In the genomic region with DNA sequence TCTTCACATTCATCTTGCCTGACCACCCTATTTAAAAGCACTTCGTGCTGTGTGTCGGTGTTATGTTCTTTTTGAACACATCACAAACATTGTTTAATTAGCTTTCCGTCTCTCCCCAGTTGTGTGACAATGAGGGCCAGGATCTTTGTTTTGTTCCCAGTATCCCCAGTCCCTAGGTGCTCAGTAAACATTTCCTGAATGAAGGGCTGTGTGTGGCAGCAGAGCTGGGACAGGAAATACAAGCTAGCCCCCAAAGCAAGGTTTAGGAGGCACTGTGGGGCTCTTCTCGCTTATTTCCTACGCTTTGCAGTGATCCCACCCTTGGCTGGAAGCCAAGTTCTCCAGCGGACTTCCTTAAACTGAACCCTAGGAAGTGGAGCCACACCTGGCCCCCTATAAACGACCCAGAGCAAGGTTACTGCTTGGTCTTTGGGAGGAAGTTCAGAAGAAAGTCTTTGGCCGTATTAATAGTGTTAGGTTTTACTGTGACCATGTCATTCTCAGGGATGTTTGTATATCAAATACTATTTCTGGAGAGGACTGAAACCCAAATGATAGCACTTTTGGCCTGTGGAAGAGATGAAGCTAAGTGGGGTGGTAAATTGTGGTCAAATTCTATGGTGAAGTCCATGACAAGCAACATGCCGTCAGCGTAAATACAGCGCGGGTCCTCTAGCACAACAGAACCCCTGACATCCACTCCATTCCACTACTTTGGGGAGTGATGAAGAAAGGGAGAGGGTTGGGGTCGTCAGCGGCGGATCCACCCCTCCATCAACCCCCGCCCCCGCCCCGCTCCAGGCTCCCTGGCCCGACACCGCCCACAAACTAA, we compare ENCODE assay signal across 8 cellular contexts. TPM values are rescaled to one million over a fixed set of nuclear protein-coding genes. Genes with fewer than 3 reads are reported as not detected.
DNase-seq lines count a peak whose midpoint lies in the region; ATAC-seq and TF ChIP-seq lines count a peak whose summit lies in the region.

No MANE protein-coding gene starts in this region.

- H3K27me3 Mint-ChIP-seq in activated T-cell treated with anti-CD3 and anti-CD28 coated beads, Interleukin-2, amount 50 U/mL, for 4 hours (ENCODE audit: low read depth), result no peaks in the 10 kb centered on the region
- H3K27me3 Mint-ChIP-seq in activated T-helper 17 cell treated with anti-CD3 and anti-CD28 coated beads, Interleukin-2, amount 50 U/mL, for 72 hours, result no peaks in the 10 kb centered on the region

- H3K9me3 ChIP-seq in thoracic aorta, result no peaks in the 10 kb centered on the region

- H3K27me3 ChIP-seq in layer of hippocampus (ENCODE audit: control insufficient read depth, insufficient read depth, low read length) (no peaks in the 10 kb centered on the region), thoracic aorta (replicated peaks; ENCODE audit: insufficient read depth) (no peaks in the 10 kb centered on the region)

- peaks cover 27% of the 10 kb centered on the region for H3K4me1 Mint-ChIP-seq in activated T-cell treated with anti-CD3 and anti-CD28 coated beads, Interleukin-2, amount 50 U/mL, for 4 hours (ENCODE audit: low read depth)
- peaks cover 7% of the 10 kb centered on the region for H3K4me1 Mint-ChIP-seq in activated T-helper 17 cell treated with anti-CD3 and anti-CD28 coated beads, Interleukin-2, amount 50 U/mL, for 72 hours

- peaks cover 17 to 30% of the 10 kb centered on the region in 2 donors for H3K4me1 ChIP-seq in thoracic aorta (ENCODE audit: control insufficient read depth in 1 of 2, low read depth in 2 of 2)

- H3K4me3 ChIP-seq in thoracic aorta, result peak overlapping the region; percentile 74

- H3K27ac ChIP-seq in layer of hippocampus (ENCODE audit: low read depth, low read length), result peak overlapping the region; percentile 46
- peak overlapping the region in 1 of 2 donors; percentile 64 for H3K27ac ChIP-seq in thoracic aorta

- peak overlapping the region; percentile 83 for H3K4me3 Mint-ChIP-seq in activated T-cell treated with anti-CD3 and anti-CD28 coated beads, Interleukin-2, amount 50 U/mL, for 4 hours
- peak overlapping the region; percentile 89 for H3K4me3 Mint-ChIP-seq in activated T-helper 17 cell treated with anti-CD3 and anti-CD28 coated beads, Interleukin-2, amount 50 U/mL, for 72 hours

- peak overlapping the region; percentile 25 for H3K27ac Mint-ChIP-seq in activated T-helper 17 cell treated with anti-CD3 and anti-CD28 coated beads, Interleukin-2, amount 50 U/mL, for 72 hours

- TF ChIP-seq CTCF in thoracic aorta (IDR thresholded peaks at IDR 0.05), result no peak

- no peaks in the 10 kb centered on the region for H3K9me3 Mint-ChIP-seq in activated T-cell treated with anti-CD3 and anti-CD28 coated beads, Interleukin-2, amount 50 U/mL, for 4 hours
- H3K9me3 Mint-ChIP-seq in activated T-helper 17 cell treated with anti-CD3 and anti-CD28 coated beads, Interleukin-2, amount 50 U/mL, for 72 hours, result no peaks in the 10 kb centered on the region

- H3K36me3 Mint-ChIP-seq in activated T-cell treated with anti-CD3 and anti-CD28 coated beads, Interleukin-2, amount 50 U/mL, for 4 hours (ENCODE audit: insufficient read depth), result peaks cover 9% of the 10 kb centered on the region
- H3K36me3 Mint-ChIP-seq in activated T-helper 17 cell treated with anti-CD3 and anti-CD28 coated beads, Interleukin-2, amount 50 U/mL, for 72 hours (ENCODE audit: low read depth), result peaks cover 15% of the 10 kb centered on the region

- no peaks in the 10 kb centered on the region for H3K36me3 ChIP-seq in thoracic aorta

- ATAC-seq in activated T-cell treated with anti-CD3 and anti-CD28 coated beads, Interleukin-2, amount 50 U/mL, for 4 hours, result no peak
- no peak for ATAC-seq in activated T-helper 17 cell treated with anti-CD3 and anti-CD28 coated beads, Interleukin-2, amount 50 U/mL, for 72 hours (replicated peaks)
- peak; percentile 2 for ATAC-seq in thoracic aorta (ENCODE audit: insufficient number of reproducible peaks, low FRiP score, low read depth)
- no peak for ATAC-seq in GM18909 (IDR thresholded peaks at IDR 0.05; ENCODE audit: poor library complexity, unreplicated experiment)
- ATAC-seq in GM21723 (IDR thresholded peaks at IDR 0.05; ENCODE audit: unreplicated experiment), result no peak

- no peak for DNase-seq in activated T-cell treated with anti-CD3 and anti-CD28 coated beads, Interleukin-2, amount 50 U/mL, for 4 hours
- DNase-seq in activated T-cell treated with anti-CD3 and anti-CD28 coated beads for 4 hours, result no peak
- DNase-seq in thoracic aorta (ENCODE audit: low spot score), result no peak
- DNase-seq in NCI-H2029 treated with DMSO at 0.1 percent for 48 hours (lab: John Stamatoyannopoulos, UW), result no peak

RNA-seq across cellular contexts. Expression of a gene that starts 0.6 kb away (rescaled TPM):
- 10 to 100 TPM; 23.1 to 26.6 (median 24.8) TPM for total RNA-seq in activated T-cell treated with anti-CD3 and anti-CD28 coated beads, Interleukin-2, amount 50 U/mL, for 4 hours
- total RNA-seq in activated T-helper 17 cell treated with anti-CD3 and anti-CD28 coated beads, Interleukin-2, amount 50 U/mL, for 72 hours, result 10 to 100 TPM in 1 of 2 donors, 1 to 10 TPM in 1; 8.4 to 18.2 TPM
- 1 to 10 TPM; 3.1 to 6.2 TPM for total RNA-seq in thoracic aorta

RNA-seq across cellular contexts. Expression of a gene that starts 16.6 kb away (rescaled TPM):
- 1,000 to 10,000 TPM; 1,745 to 1,992 (median 1,956) TPM for total RNA-seq in activated T-cell treated with anti-CD3 and anti-CD28 coated beads, Interleukin-2, amount 50 U/mL, for 4 hours
- total RNA-seq in activated T-helper 17 cell treated with anti-CD3 and anti-CD28 coated beads, Interleukin-2, amount 50 U/mL, for 72 hours, result 1,000 to 10,000 TPM; 1,667 to 1,900 TPM
- 100 to 1,000 TPM; 585 to 636 TPM for total RNA-seq in thoracic aorta

RNA-seq across cellular contexts. Expression of a gene that starts 45.3 kb away (rescaled TPM):
- total RNA-seq in activated T-cell treated with anti-CD3 and anti-CD28 coated beads, Interleukin-2, amount 50 U/mL, for 4 hours, result 1 to 10 TPM in 2 of 3 donors, under 1 TPM in 1; 0.94 to 2.2 (median 1.4) TPM
- total RNA-seq in activated T-helper 17 cell treated with anti-CD3 and anti-CD28 coated beads, Interleukin-2, amount 50 U/mL, for 72 hours, result 1 to 10 TPM in 1 of 2 donors, under 1 TPM in 1; 0.80 to 1.8 TPM
- 10 to 100 TPM; 50.8 to 68.3 TPM for total RNA-seq in thoracic aorta

Comparison
In these comparisons a context has a peak if more than half of its experiments do, and no peak if none do; other contexts are left out.
1. RNA of a gene that starts 45.3 kb away (total RNA-seq): 50.8 to 68.3 TPM in thoracic aorta; 0.80 to 1.8 TPM in activated T-helper 17 cell treated with anti-CD3 and anti-CD28 coated beads, Interleukin-2, amount 50 U/mL, for 72 hours and 0.94 to 2.2 TPM in activated T-cell treated with anti-CD3 and anti-CD28 coated beads, Interleukin-2, amount 50 U/mL, for 4 hours; every median in the first group is over 10 times any median in the second.